In genomic region chr16:89489040-89489721, GRCh38 we compare ENCODE assay signal across 1 cellular context.
TF ChIP-seq lines count a peak whose summit lies in the region.

No MANE protein-coding gene starts in this region.

TF ChIP-seq in GM12878, 131 proteins besides CTCF, POLR2A, EP300 and RAD21 (continued from another document and continues in another):
- TF ChIP-seq PBX3 (IDR thresholded peaks at IDR 0.05; ENCODE audit: insufficient replicate concordance, low read depth, low read length) (no peak), KDM1A (IDR thresholded peaks at IDR 0.05; ENCODE audit: borderline replicate concordance) (no peak), USF1 (IDR thresholded peaks at IDR 0.05; ENCODE audit: borderline replicate concordance, extremely low read length, insufficient read depth, low read depth, low read length) (no peak), TAF1 (IDR thresholded peaks at IDR 0.05; ENCODE audit: borderline replicate concordance, low read depth, low read length) (peak; percentile 54), SIX5 (IDR thresholded peaks at IDR 0.05; ENCODE audit: low read depth, low read length, severe bottlenecking) (no peak), MEF2B (IDR thresholded peaks at IDR 0.05; ENCODE audit: partially characterized antibody, poor library complexity, severe bottlenecking) (peak; percentile 26), PML (IDR thresholded peaks at IDR 0.05; ENCODE audit: low read length) (peak; percentile 56; the same call in 1 of the 2 replicates), SP1 (IDR thresholded peaks at IDR 0.05; ENCODE audit: low read depth, low read length) (peak; percentile 53), SREBF1 (IDR thresholded peaks at IDR 0.05; ENCODE audit: low read length) (no peak), TCF7 (IDR thresholded peaks at IDR 0.05; ENCODE audit: borderline replicate concordance) (no peak), CUX1 (IDR thresholded peaks at IDR 0.05; ENCODE audit: insufficient replicate concordance, low read depth, low read length) (no peak), ZBED1 (IDR thresholded peaks at IDR 0.05; ENCODE audit: borderline replicate concordance) (no peak), MTA3 (IDR thresholded peaks at IDR 0.05; ENCODE audit: borderline replicate concordance, low read length) (no peak), POLR2AphosphoS5 (IDR thresholded peaks at IDR 0.05; ENCODE audit: low read length) (peak; percentile 81), JUND (IDR thresholded peaks at IDR 0.05; ENCODE audit: low read depth, low read length) (no peak), SMAD1 (IDR thresholded peaks at IDR 0.05; ENCODE audit: low read depth, partially characterized antibody) (no peak), E4F1 (IDR thresholded peaks at IDR 0.05; ENCODE audit: borderline replicate concordance, partially characterized antibody) (no peak), NR2C2 (IDR thresholded peaks at IDR 0.05; ENCODE audit: borderline replicate concordance, control insufficient read depth, insufficient read length, low read depth) (no peak), FOXK2 (IDR thresholded peaks at IDR 0.05) (no peak; the same call in 1 of the 2 replicates), TCF12 (IDR thresholded peaks at IDR 0.05; ENCODE audit: low read depth, low read length) (peak; percentile 59; the same call in 1 of the 2 replicates), MTA2 (IDR thresholded peaks at IDR 0.05; ENCODE audit: low read depth) (peak; percentile 57; the same call in 1 of the 2 replicates), SREBF2 (IDR thresholded peaks at IDR 0.05; ENCODE audit: low read length) (no peak), DPF2 (IDR thresholded peaks at IDR 0.05) (peak; percentile 31; the same call in 1 of the 2 replicates), ETV6 (conservative IDR thresholded peaks at IDR 0.05 in 1 of 2, IDR thresholded peaks at IDR 0.05 in 1 of 2; ENCODE audit: borderline replicate concordance in 1 of 2, low read depth in 1 of 2) (no peak), CREM (IDR thresholded peaks at IDR 0.05; ENCODE audit: low read depth) (peak; percentile 65; the same call in 1 of the 2 replicates), CHD2 (IDR thresholded peaks at IDR 0.05; ENCODE audit: borderline replicate concordance, low read depth, low read length) (no peak; the same call in none of the 2 replicates), ZBTB40 (IDR thresholded peaks at IDR 0.05; ENCODE audit: borderline replicate concordance) (no peak), SKIL (IDR thresholded peaks at IDR 0.05; ENCODE audit: low read depth, poor library complexity, severe bottlenecking) (no peak), SUPT20H (IDR thresholded peaks at IDR 0.05; ENCODE audit: borderline replicate concordance, control insufficient read depth, low read depth, low read length) (no peak), ATF7 (IDR thresholded peaks at IDR 0.05; ENCODE audit: low read depth) (peak; percentile 87), NFYA (IDR thresholded peaks at IDR 0.05; ENCODE audit: borderline replicate concordance, low read depth, low read length) (no peak), CREB1 (IDR thresholded peaks at IDR 0.05; ENCODE audit: low read depth) (peak; percentile 73), ZBTB11 (CRISPR knock-in tag; IDR thresholded peaks at IDR 0.05) (no peak), STAT1 (conservative IDR thresholded peaks at IDR 0.05) (no peak), RFX5 (IDR thresholded peaks at IDR 0.05; ENCODE audit: low read depth, low read length) (no peak), CHD1 (IDR thresholded peaks at IDR 0.05; ENCODE audit: low read depth, low read length) (no peak), IRF5 (IDR thresholded peaks at IDR 0.05; ENCODE audit: borderline replicate concordance) (no peak)
